In the genomic region with DNA sequence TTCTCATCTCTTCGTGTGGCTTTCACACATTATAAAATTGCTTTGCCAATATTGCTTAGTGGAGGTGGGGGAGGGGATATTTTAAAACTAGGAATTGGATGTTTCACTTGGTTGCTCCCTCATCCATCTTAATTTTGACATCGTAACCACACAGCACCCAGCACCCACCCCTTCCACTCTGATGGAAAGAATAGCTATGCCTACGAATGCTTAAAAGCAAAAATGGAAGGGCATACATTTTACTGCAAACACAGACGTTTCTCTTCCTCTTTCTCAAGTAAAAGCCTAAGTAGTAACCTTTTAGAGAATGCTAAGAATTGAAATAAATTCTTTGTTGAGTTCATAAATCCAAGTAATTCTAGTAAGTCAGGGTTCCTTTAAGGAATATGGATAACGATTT, we compare ENCODE assay signal across 21 cellular contexts.
DNase-seq lines count a peak whose midpoint lies in the region; ATAC-seq, FAIRE-seq and TF ChIP-seq lines count a peak whose summit lies in the region.
"Had no signal": no experiment of that assay in that cellular context is flagged by ENCODE, and none has a peak within 500 bp of the region (broad histone marks: within the 10 kb centered on the region; RNA-seq: fewer than 3 reads in every experiment).

No MANE protein-coding gene starts in this region.

- no peak overlapping the region for H3K27ac Mint-ChIP-seq in activated naive CD8-positive, alpha-beta T cell treated with anti-CD3 and anti-CD28 coated beads, Interleukin-2, amount 50 U/mL, for 24 hours
- no peak overlapping the region for H3K27ac Mint-ChIP-seq in activated naive CD8-positive, alpha-beta T cell treated with anti-CD3 and anti-CD28 coated beads for 36 hours
- H3K27ac Mint-ChIP-seq in activated CD8-positive, alpha-beta memory T cell treated with anti-CD3 and anti-CD28 coated beads, Interleukin-2, amount 10 ng/mL, durations not matched to agents 7 days and 5 days: no peak overlapping the region
- H3K27ac Mint-ChIP-seq: GM23338, IgD-negative memory B cell had no signal

- H3K4me3 ChIP-seq in endocrine pancreas (ENCODE audit: control insufficient read depth, insufficient read depth, low read length) (peak overlapping the region; percentile 97), pancreas (no peak overlapping the region)
- H3K4me3 ChIP-seq: GM23338, PC-9, SJCRH30 had no signal

- WGBS in pancreas, 2 donors: 61 to 66% methylated on average over 5 of the region's 5 CpGs

- peak overlapping the region; percentile 14 for H3K4me3 Mint-ChIP-seq in activated naive CD8-positive, alpha-beta T cell treated with anti-CD3 and anti-CD28 coated beads, Interleukin-2, amount 50 U/mL, for 24 hours
- H3K4me3 Mint-ChIP-seq in activated naive CD8-positive, alpha-beta T cell treated with anti-CD3 and anti-CD28 coated beads for 36 hours: no peak overlapping the region
- H3K4me3 Mint-ChIP-seq in activated CD8-positive, alpha-beta memory T cell treated with anti-CD3 and anti-CD28 coated beads, Interleukin-2, amount 10 ng/mL, durations not matched to agents 7 days and 5 days: no peak overlapping the region
- H3K4me3 Mint-ChIP-seq: CD4-positive, CD25-positive, alpha-beta regulatory T cell; GM23338; IgD-negative memory B cell had no signal

- H3K9me3 ChIP-seq in endocrine pancreas (ENCODE audit: control insufficient read depth, low read length) (no peaks in the 10 kb centered on the region), pancreas (no peaks in the 10 kb centered on the region)
- H3K9me3 ChIP-seq: SJCRH30 had no signal

- peaks cover 22% of the 10 kb centered on the region for H3K4me1 ChIP-seq in endocrine pancreas (ENCODE audit: control insufficient read depth, insufficient read depth, low read length)
- peaks cover 0 to 7% (median 0%) of the 10 kb centered on the region in 3 donors for H3K4me1 ChIP-seq in pancreas
- H3K4me1 ChIP-seq: SJCRH30 had no signal

- no peak for ATAC-seq in activated naive CD8-positive, alpha-beta T cell treated with anti-CD3 and anti-CD28 coated beads, Interleukin-2, amount 50 U/mL, for 24 hours
- ATAC-seq in activated CD8-positive, alpha-beta memory T cell treated with anti-CD3 and anti-CD28 coated beads, Interleukin-2, amount 10 ng/mL, durations not matched to agents 7 days and 5 days: no peak
- no peak for ATAC-seq in pancreas
- ATAC-seq: GM23338 had no signal

- H3K27me3 Mint-ChIP-seq in activated naive CD8-positive, alpha-beta T cell treated with anti-CD3 and anti-CD28 coated beads, Interleukin-2, amount 50 U/mL, for 24 hours: no peaks in the 10 kb centered on the region
- no peaks in the 10 kb centered on the region for H3K27me3 Mint-ChIP-seq in activated naive CD8-positive, alpha-beta T cell treated with anti-CD3 and anti-CD28 coated beads for 36 hours
- no peaks in the 10 kb centered on the region for H3K27me3 Mint-ChIP-seq in activated CD8-positive, alpha-beta memory T cell treated with anti-CD3 and anti-CD28 coated beads, Interleukin-2, amount 10 ng/mL, durations not matched to agents 7 days and 5 days
- H3K27me3 Mint-ChIP-seq: CD4-positive, CD25-positive, alpha-beta regulatory T cell had no signal

- no peaks in the 10 kb centered on the region for H3K36me3 Mint-ChIP-seq in activated naive CD8-positive, alpha-beta T cell treated with anti-CD3 and anti-CD28 coated beads, Interleukin-2, amount 50 U/mL, for 24 hours (ENCODE audit: low read depth)
- H3K36me3 Mint-ChIP-seq in activated naive CD8-positive, alpha-beta T cell treated with anti-CD3 and anti-CD28 coated beads for 36 hours: no peaks in the 10 kb centered on the region
- H3K36me3 Mint-ChIP-seq in activated CD8-positive, alpha-beta memory T cell treated with anti-CD3 and anti-CD28 coated beads, Interleukin-2, amount 10 ng/mL, durations not matched to agents 7 days and 5 days: no peaks in the 10 kb centered on the region
- H3K36me3 Mint-ChIP-seq: CD4-positive, CD25-positive, alpha-beta regulatory T cell; IgD-negative memory B cell had no signal

- no peaks in the 10 kb centered on the region for H3K9me3 Mint-ChIP-seq in activated naive CD8-positive, alpha-beta T cell treated with anti-CD3 and anti-CD28 coated beads, Interleukin-2, amount 50 U/mL, for 24 hours
- H3K9me3 Mint-ChIP-seq in activated naive CD8-positive, alpha-beta T cell treated with anti-CD3 and anti-CD28 coated beads for 36 hours: no peaks in the 10 kb centered on the region
- no peaks in the 10 kb centered on the region for H3K9me3 Mint-ChIP-seq in activated CD8-positive, alpha-beta memory T cell treated with anti-CD3 and anti-CD28 coated beads, Interleukin-2, amount 10 ng/mL, durations not matched to agents 7 days and 5 days (ENCODE audit: low read depth)
- H3K9me3 Mint-ChIP-seq: GM23338 had no signal

- TF ChIP-seq CTCF in pancreas (IDR thresholded peaks at IDR 0.05): no peak

- H3K4me1 Mint-ChIP-seq in activated naive CD8-positive, alpha-beta T cell treated with anti-CD3 and anti-CD28 coated beads, Interleukin-2, amount 50 U/mL, for 24 hours: peaks cover 5% of the 10 kb centered on the region
- H3K4me1 Mint-ChIP-seq in activated naive CD8-positive, alpha-beta T cell treated with anti-CD3 and anti-CD28 coated beads for 36 hours: no peaks in the 10 kb centered on the region
- no peaks in the 10 kb centered on the region for H3K4me1 Mint-ChIP-seq in activated CD8-positive, alpha-beta memory T cell treated with anti-CD3 and anti-CD28 coated beads, Interleukin-2, amount 10 ng/mL, durations not matched to agents 7 days and 5 days
- H3K4me1 Mint-ChIP-seq: CD4-positive, CD25-positive, alpha-beta regulatory T cell; IgD-negative memory B cell had no signal

- H3K27me3 ChIP-seq in endocrine pancreas (ENCODE audit: control insufficient read depth, insufficient read depth, low read length) (no peaks in the 10 kb centered on the region), pancreas (no peaks in the 10 kb centered on the region)
- H3K27me3 ChIP-seq: SJCRH30 had no signal

- H3K9ac ChIP-seq in endocrine pancreas (ENCODE audit: control insufficient read depth, insufficient read depth, low read length): no peak overlapping the region

- H3K27ac ChIP-seq in pancreas: no peak overlapping the region
- H3K27ac ChIP-seq: PC-9, SJCRH30 had no signal

- no peaks in the 10 kb centered on the region for H3K36me3 ChIP-seq in endocrine pancreas (ENCODE audit: control insufficient read depth, insufficient read depth, low read length)
- no peaks in the 10 kb centered on the region for H3K36me3 ChIP-seq in pancreas

- intact Hi-C loops in pancreas (cut with DNase I): no loop called here

- no peak for FAIRE-seq in pancreas (lab: Jason Lieb, UNC)

- CTCF ChIA-PET in activated CD8-positive, alpha-beta memory T cell treated with anti-CD3 and anti-CD28 coated beads, Interleukin-2, amount 10 ng/mL, durations not matched to agents 7 days and 5 days (lab: Charles Lee): no interaction called here

- no peak for DNase-seq in activated naive CD8-positive, alpha-beta T cell treated with anti-CD3 and anti-CD28 coated beads, Interleukin-2, amount 50 U/mL, for 24 hours
- no peak for DNase-seq in activated naive CD8-positive, alpha-beta T cell treated with anti-CD3 and anti-CD28 coated beads for 36 hours
- DNase-seq in MV-4-11 (lab: John Stamatoyannopoulos, UW) (peak; percentile 44), NCI-H2029 (lab: John Stamatoyannopoulos, UW) (no peak), pancreas (no peak)
- DNase-seq in activated CD8-positive, alpha-beta memory T cell treated with anti-CD3 and anti-CD28 coated beads, Interleukin-2, amount 10 ng/mL, durations not matched to agents 7 days and 5 days: no peak
- DNase-seq: CD4-positive, CD25-positive, alpha-beta regulatory T cell; COR-L47; DMS 273 treated with DMSO at 0.1 percent for 48 hours; GDM1; Kasumi-1; MM.1S; NCI-H1105 treated with DMSO at 0.1 percent for 48 hours; NCI-H1694; NCI-H510A; NCI-H774; PC-9; SJCRH30 had no signal
